20 cellular contexts compared by ENCODE assay signal in genomic region chr7:130566168-130566897, GRCh38.
DNase-seq lines count a peak whose midpoint lies in the region; ATAC-seq, FAIRE-seq and TF ChIP-seq lines count a peak whose summit lies in the region.
"Had no signal": no experiment of that assay in that cellular context is flagged by ENCODE, and none has a peak within 500 bp of the region (broad histone marks: within the 10 kb centered on the region; RNA-seq: fewer than 3 reads in every experiment).

No MANE protein-coding gene starts in this region.

- no peak for TF ChIP-seq RAD21 in GM12878 (IDR thresholded peaks at IDR 0.05; ENCODE audit: insufficient read depth, low read depth, low read length)

- H3K4me1 ChIP-seq in GM12878 (ENCODE audit: control insufficient read depth, insufficient read depth, low read length) (no peaks in the 10 kb centered on the region), psoas muscle (no peaks in the 10 kb centered on the region)

- BruUV-seq in GM12878 (replicated peaks; lab: Mats Ljungman, UMichigan): no TSS peak

- FAIRE-seq in GM12878 (lab: Jason Lieb, UNC): no peak
- FAIRE-seq: islet of Langerhans had no signal

- H3K4me3 ChIP-seq in GM12878: no peak overlapping the region
- no peak overlapping the region for H3K4me3 ChIP-seq in psoas muscle
- H3K4me3 ChIP-seq: thoracic aorta had no signal

- TF ChIP-seq CTCF in GM12878 (IDR thresholded peaks at IDR 0.05 in 2 of 3, conservative IDR thresholded peaks at IDR 0.05 in 1 of 3; ENCODE audit: control insufficient read depth in 2 of 3, extremely low read depth in 1 of 3, insufficient read depth in 1 of 3, low read depth in 3 of 3, low read length in 3 of 3) (no peak), psoas muscle (IDR thresholded peaks at IDR 0.05) (no peak)

- TF ChIP-seq EP300 in GM12878 (IDR thresholded peaks at IDR 0.05; ENCODE audit: borderline replicate concordance in 1 of 2, control insufficient read depth in 1 of 2, low read depth in 2 of 2, low read length in 2 of 2): no peak

- H3K36me3 ChIP-seq in GM12878 (ENCODE audit: control insufficient read depth in 2 of 2, insufficient read depth in 2 of 2, low read length in 1 of 2): no peaks in the 10 kb centered on the region
- no peaks in the 10 kb centered on the region for H3K36me3 ChIP-seq in psoas muscle (ENCODE audit: insufficient read depth in 1 of 2, low read depth in 1 of 2)
- H3K36me3 ChIP-seq: thoracic aorta had no signal

- H3K27ac Mint-ChIP-seq in T-helper 2 cell treated with Interferon-gamma antibody and Interleukin-4, amounts not matched to agents 5 μg/mL and 100 μg/mL, for 36 hours: no peak overlapping the region
- H3K27ac Mint-ChIP-seq: activated naive CD4-positive, alpha-beta T cell treated with anti-CD3 and anti-CD28 coated beads, Interleukin-2, amount 10 ng/mL, durations not matched to agents 7 days and 5 days; T-helper 1 cell treated with Interleukin-12 subunit alpha and Interleukin-12 subunit beta and Interleukin-4 antibody, amounts not matched to agents 30 μg/mL and 1 μg/mL, for 36 hours had no signal

- RAD21 ChIA-PET in GM12878 (lab: Charles Lee; ENCODE audit: unreplicated experiment): no interaction called here

- DNase-seq in ELR (ENCODE audit: low read depth): peak; percentile 15
- DNase-seq in GM12878 (ENCODE audit: low read depth, low spot score): no peak
- DNase-seq in left cardiac atrium: peak; percentile 89
- peak in 1 of 2 donors; percentile 17 for DNase-seq in psoas muscle
- no peak for DNase-seq in T-helper 2 cell treated with Interferon-gamma antibody and Interleukin-4, amounts not matched to agents 5 μg/mL and 100 μg/mL, for 36 hours (ENCODE audit: low spot score)
- DNase-seq in Kasumi-1 (lab: John Stamatoyannopoulos, UW): no peak
- DNase-seq in effector CD8-positive, alpha-beta T cell (lab: John Stamatoyannopoulos, UW): no peak
- DNase-seq: activated CD4-positive, alpha-beta T cell treated with anti-CD3 and anti-CD28 coated beads for 1 hour; activated naive CD4-positive, alpha-beta T cell treated with anti-CD3 and anti-CD28 coated beads, Interleukin-2, amount 10 ng/mL, durations not matched to agents 7 days and 5 days; caudate nucleus; COR-L47; Karpas-422; NCI-H1694 treated with DMSO at 0.1 percent for 48 hours; NCI-H526 had no signal

- ATAC-seq in GM12878: peak; percentile 36; the same call in 2 of the 3 replicates
- peak; percentile 99 for ATAC-seq in left cardiac atrium
- ATAC-seq in psoas muscle: peak in 1 of 4 donors; percentile 53
- no peak for ATAC-seq in HG03469 (IDR thresholded peaks at IDR 0.05; ENCODE audit: unreplicated experiment)

- peaks cover 28% of the 10 kb centered on the region for H3K9me3 Mint-ChIP-seq in T-helper 2 cell treated with Interferon-gamma antibody and Interleukin-4, amounts not matched to agents 5 μg/mL and 100 μg/mL, for 36 hours

- H3K36me3 Mint-ChIP-seq in T-helper 2 cell treated with Interferon-gamma antibody and Interleukin-4, amounts not matched to agents 5 μg/mL and 100 μg/mL, for 36 hours (ENCODE audit: low read depth): peaks cover 2% of the 10 kb centered on the region
- H3K36me3 Mint-ChIP-seq: activated naive CD4-positive, alpha-beta T cell treated with anti-CD3 and anti-CD28 coated beads, Interleukin-2, amount 10 ng/mL, durations not matched to agents 7 days and 5 days had no signal

- SMC1A ChIA-PET in GM12878 (lab: Charles Lee; ENCODE audit: uncharacterized antibody, unreplicated experiment): no interaction called here

- H3K27ac ChIP-seq in GM12878 (ENCODE audit: control insufficient read depth, insufficient read depth): no peak overlapping the region
- peak overlapping the region; percentile 36 for H3K27ac ChIP-seq in psoas muscle
- H3K27ac ChIP-seq: HL-60, RWPE1, thoracic aorta had no signal

- CTCF ChIA-PET in GM12878 (lab: Yijun Ruan, JAX): interaction anchor here (0.6 to 0.9 kb wide), 2 partner anchors 9 to 192 kb away, joined by 3 read pairs; no protein-coding TSS in a partner anchor

- in situ Hi-C loops in GM12878 (cut with MboI): no loop called here

- H3K9me3 ChIP-seq in GM12878 (replicated peaks; ENCODE audit: control insufficient read depth, insufficient read depth, low read length) (peaks cover 8% of the 10 kb centered on the region), psoas muscle (no peaks in the 10 kb centered on the region)

- H3K27me3 ChIP-seq in GM12878 (replicated peaks in 1 of 2; ENCODE audit: control insufficient read depth in 2 of 2, insufficient read depth in 2 of 2, low read length in 1 of 2) (no peaks in the 10 kb centered on the region), psoas muscle (ENCODE audit: insufficient read depth in 3 of 3, low read length in 2 of 3) (no peaks in the 10 kb centered on the region)

- no peaks in the 10 kb centered on the region for H4K20me1 ChIP-seq in GM12878 (ENCODE audit: control insufficient read depth, insufficient read depth)

- no peak for TF ChIP-seq POLR2A in GM12878 (IDR thresholded peaks at IDR 0.05; ENCODE audit: low read depth, low read length)

- POLR2A ChIA-PET in GM12878 (lab: Charles Lee): no interaction called here

- no peak overlapping the region for H3K4me3 Mint-ChIP-seq in T-helper 2 cell treated with Interferon-gamma antibody and Interleukin-4, amounts not matched to agents 5 μg/mL and 100 μg/mL, for 36 hours
- H3K4me3 Mint-ChIP-seq: activated naive CD4-positive, alpha-beta T cell treated with anti-CD3 and anti-CD28 coated beads, Interleukin-2, amount 10 ng/mL, durations not matched to agents 7 days and 5 days; T-helper 1 cell treated with Interleukin-12 subunit alpha and Interleukin-12 subunit beta and Interleukin-4 antibody, amounts not matched to agents 30 μg/mL and 1 μg/mL, for 36 hours had no signal

- intact Hi-C loops in GM12878 (cut with micrococcal nuclease; ENCODE audit: unreplicated experiment): no loop called here
- intact Hi-C loops in left cardiac atrium (cut with DNase I): no loop called here
- intact Hi-C loops in psoas muscle (cut with DNase I): no loop called here

- WGBS in GM12878 (ENCODE audit: insufficient coverage, insufficient replicate concordance, low lambda C conversion rate, missing lambda C conversion rate): 80% methylated on average over 9 of the region's 9 CpGs
- 76 to 84% (median 83%) methylated on average over 9 of the region's 9 CpGs for WGBS in psoas muscle, 3 donors

- peaks cover 13% of the 10 kb centered on the region for H3K4me1 Mint-ChIP-seq in T-helper 2 cell treated with Interferon-gamma antibody and Interleukin-4, amounts not matched to agents 5 μg/mL and 100 μg/mL, for 36 hours (ENCODE audit: low read depth)

- H2AFZ ChIP-seq in GM12878 (ENCODE audit: control insufficient read depth, low read depth, low read length): no peak overlapping the region

- no peak overlapping the region for H3K9ac ChIP-seq in GM12878 (ENCODE audit: control insufficient read depth, insufficient read depth, low read length)

- no peaks in the 10 kb centered on the region for H3K27me3 Mint-ChIP-seq in T-helper 2 cell treated with Interferon-gamma antibody and Interleukin-4, amounts not matched to agents 5 μg/mL and 100 μg/mL, for 36 hours (ENCODE audit: low read depth)
- H3K27me3 Mint-ChIP-seq: activated naive CD4-positive, alpha-beta T cell treated with anti-CD3 and anti-CD28 coated beads, Interleukin-2, amount 10 ng/mL, durations not matched to agents 7 days and 5 days had no signal

- H3K79me2 ChIP-seq in GM12878 (ENCODE audit: control insufficient read depth, insufficient read depth, low read length): no peaks in the 10 kb centered on the region

- H3K4me2 ChIP-seq in GM12878 (ENCODE audit: control insufficient read depth, insufficient read depth): no peak overlapping the region

TF ChIP-seq in GM12878, 131 proteins besides CTCF, POLR2A, EP300 and RAD21 (continues in another document):
- no peak for TF ChIP-seq ZNF687 (IDR thresholded peaks at IDR 0.05)
- TF ChIP-seq RELB (IDR thresholded peaks at IDR 0.05; ENCODE audit: low read depth): no peak
- no peak for TF ChIP-seq NFYA (IDR thresholded peaks at IDR 0.05; ENCODE audit: borderline replicate concordance, low read depth, low read length)

Comparison
In these comparisons a context has a peak if more than half of its experiments do, and no peak if none do; other contexts are left out.
1. DNase-seq: peak in ELR (single experiment) and left cardiac atrium (single experiment); none in GM12878 (single experiment), T-helper 2 cell treated with Interferon-gamma antibody and Interleukin-4, amounts not matched to agents 5 μg/mL and 100 μg/mL, for 36 hours (single experiment), Kasumi-1 (0 of 2) and effector CD8-positive, alpha-beta T cell (single experiment).